8 cellular contexts compared by ENCODE assay signal in the genomic region with DNA sequence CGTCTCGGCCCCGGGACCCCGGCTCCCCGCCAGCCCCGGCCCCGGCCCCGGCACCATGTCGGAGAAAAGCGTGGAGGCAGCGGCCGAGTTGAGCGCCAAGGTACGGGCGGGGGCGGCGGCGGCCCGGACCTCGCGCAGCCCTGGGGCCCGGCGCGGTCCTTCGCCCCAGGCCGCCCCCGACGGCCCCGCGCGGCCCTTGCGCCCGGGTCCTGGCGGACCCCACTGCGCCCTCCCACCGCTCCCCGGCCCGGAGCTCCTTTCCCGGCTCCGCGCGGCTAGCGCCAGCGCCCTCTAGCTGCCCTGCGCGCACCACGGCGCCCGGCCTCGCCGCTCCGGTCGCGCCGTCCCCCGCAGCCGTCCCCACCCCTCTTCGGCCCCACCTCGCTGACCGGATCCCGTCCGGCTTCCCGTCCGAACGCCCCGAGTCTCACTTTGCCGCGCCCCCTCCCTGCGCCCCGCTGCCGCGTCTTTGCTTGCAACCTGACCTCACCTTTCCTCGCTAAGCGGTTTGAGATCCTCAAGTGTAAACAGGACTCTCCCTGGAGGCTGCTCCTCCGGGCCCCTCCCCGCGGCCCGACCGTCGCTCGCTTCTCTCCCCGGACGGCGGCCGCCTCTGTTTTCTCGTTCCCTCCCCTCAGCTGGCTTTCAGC. TPM values are rescaled to one million over a fixed set of nuclear protein-coding genes. Genes with fewer than 3 reads are reported as not detected.
A peak's percentile ranks its signal among the peaks of the same experiment; 100 is the strongest.
DNase-seq lines count a peak whose midpoint lies in the region; ATAC-seq, FAIRE-seq and TF ChIP-seq lines count a peak whose summit lies in the region.

No MANE protein-coding gene starts in this region.

- peaks cover 0 to 2% (median 0%) of the 10 kb centered on the region in 5 donors for H3K27me3 ChIP-seq in subcutaneous abdominal adipose tissue (ENCODE audit: control insufficient read depth in 5 of 5, insufficient read depth in 4 of 5, low read length in 5 of 5)

- CTCF ChIA-PET in AG04449 (lab: Yijun Ruan, JAX), result interaction anchor here (0.7 to 8.7 kb wide), 35 partner anchors 9 to 207 kb away, joined by 3 to 222 read pairs (median 4); partner anchors contain the start of genes CDCA3, COPS7A and MLF2

- H3K4me3 ChIP-seq in AG04449 (ENCODE audit: low read depth, low read length) (peak overlapping the region; percentile 93), epithelial cell of esophagus (ENCODE audit: low read length) (peak overlapping the region; percentile 71), mesodermal cell (ENCODE audit: extremely low read depth, insufficient read depth, low read length, poor library complexity, severe bottlenecking) (peak overlapping the region; percentile 88), subcutaneous abdominal adipose tissue (ENCODE audit: low read depth in 1 of 5, low read length in 5 of 5) (peak overlapping the region; percentile 71 to 82 (median 81))

- peak; percentile 92 for FAIRE-seq in GM12892 (lab: Jason Lieb, UNC)

- TF ChIP-seq POLR2A in GM12892 (IDR thresholded peaks at IDR 0.05; ENCODE audit: low read depth, low read length), result no peak; the same call in 1 of the 2 replicates

- peak overlapping the region; percentile 76 for H3K27ac ChIP-seq in mesodermal cell (ENCODE audit: low read depth, low read length, severe bottlenecking)
- H3K27ac ChIP-seq in subcutaneous abdominal adipose tissue (ENCODE audit: low read depth, low read length), result peak overlapping the region; percentile 77

- H3K36me3 ChIP-seq in mesodermal cell (ENCODE audit: control insufficient read depth, insufficient read depth, low read length) (peaks cover 31% of the 10 kb centered on the region), subcutaneous abdominal adipose tissue (ENCODE audit: control insufficient read depth in 5 of 5, insufficient read depth in 5 of 5, low read length in 5 of 5) (peaks cover 0 to 22% (median 21%) of the 10 kb centered on the region in 5 donors)

- peak overlapping the region in 4 of 5 donors; percentile 67 to 87 (median 74) for H3K9ac ChIP-seq in subcutaneous abdominal adipose tissue (ENCODE audit: low read length in 5 of 5)

- H3K4me1 ChIP-seq in mesodermal cell (ENCODE audit: control insufficient read depth, insufficient read depth, low read length, poor library complexity, severe bottlenecking) (peaks cover 43% of the 10 kb centered on the region), subcutaneous abdominal adipose tissue (ENCODE audit: control insufficient read depth in 5 of 5, insufficient read depth in 5 of 5, low read length in 5 of 5) (peaks cover 12 to 68% (median 57%) of the 10 kb centered on the region in 5 donors)

- TF ChIP-seq CTCF in AG04449 (IDR thresholded peaks at IDR 0.05; ENCODE audit: insufficient read depth, low read length, missing control alignments), result peak; percentile 64
- peak; percentile 29 for TF ChIP-seq CTCF in epithelial cell of esophagus (IDR thresholded peaks at IDR 0.05; ENCODE audit: insufficient read depth, low read depth, low read length, missing control alignments)

- WGBS in mesodermal cell (ENCODE audit: insufficient coverage in 2 of 2), 2 experiments, result 0% methylated on average over 77 to 83 of the region's 86 CpGs

- POLR2A ChIA-PET in AG04449 (lab: Yijun Ruan, JAX), result interaction anchor here (0.6 to 3.2 kb wide), 18 partner anchors 11 to 297 kb away, joined by 3 to 78 read pairs (median 5); partner anchors contain the start of genes CDCA3, COPS7A, GPR162 and MLF2

- H3K9me3 ChIP-seq in mesodermal cell (ENCODE audit: control insufficient read depth, low read length) (no peaks in the 10 kb centered on the region), subcutaneous abdominal adipose tissue (ENCODE audit: control insufficient read depth in 5 of 5, low read length in 5 of 5) (no peaks in the 10 kb centered on the region)

- ATAC-seq in HG03045 (IDR thresholded peaks at IDR 0.05; ENCODE audit: unreplicated experiment), result peak; percentile 45

- no peak for DNase-seq in AG04449 (ENCODE audit: low read depth, low spot score)
- DNase-seq in GM12892 (ENCODE audit: insufficient read length), result peak; percentile 71
- DNase-seq in NCI-H446 treated with DMSO at 0.1 percent for 48 hours (lab: John Stamatoyannopoulos, UW), result peak; percentile 38
- DNase-seq in activated CD8-positive, alpha-beta memory T cell treated with anti-CD3 and anti-CD28 coated beads, Interleukin-2, amount 50 U/mL, for 4 hours, result peak; percentile 51
- DNase-seq in epithelial cell of esophagus (ENCODE audit: low read depth), result peak; percentile 70

RNA-seq across cellular contexts. Expression of gene PTMS, which starts 0.6 kb away (rescaled TPM):
- 29.4 TPM for polyA plus RNA-seq in GM12892 (2012; ENCODE audit: missing spikeins)
- 585 TPM for polyA plus RNA-seq in mesodermal cell (2013, experiment 1 of 2)
- 569 TPM for polyA plus RNA-seq in mesodermal cell (2013, experiment 2 of 2)

RNA-seq across cellular contexts. Expression of gene LAG3, which starts 5.5 kb away (rescaled TPM):
- 0.74 TPM for polyA plus RNA-seq in GM12892 (2012; ENCODE audit: missing spikeins)
- polyA plus RNA-seq in mesodermal cell (2013, experiment 1 of 2), result 2.0 TPM
- polyA plus RNA-seq in mesodermal cell (2013, experiment 2 of 2), result 2.3 TPM

RNA-seq across cellular contexts. Expression of gene MLF2, which starts 13.8 kb away (rescaled TPM):
- polyA plus RNA-seq in GM12892 (2012; ENCODE audit: missing spikeins), result 82.5 TPM
- polyA plus RNA-seq in mesodermal cell (2013, experiment 1 of 2), result 216 TPM
- 188 TPM for polyA plus RNA-seq in mesodermal cell (2013, experiment 2 of 2)

RNA-seq across cellular contexts. Expression of gene CD4, which starts 22.6 kb away (rescaled TPM):
- polyA plus RNA-seq in GM12892 (2012; ENCODE audit: missing spikeins), result not detected
- polyA plus RNA-seq in mesodermal cell (2013, experiment 1 of 2), result 6.0 TPM
- polyA plus RNA-seq in mesodermal cell (2013, experiment 2 of 2), result 6.5 TPM

RNA-seq across cellular contexts. Expression of gene COPS7A, which starts 42.9 kb away (rescaled TPM):
- 37.3 TPM for polyA plus RNA-seq in GM12892 (2012; ENCODE audit: missing spikeins)
- polyA plus RNA-seq in mesodermal cell (2013, experiment 1 of 2), result 45.2 TPM
- polyA plus RNA-seq in mesodermal cell (2013, experiment 2 of 2), result 37.3 TPM
